1 cellular context compared by ENCODE assay signal in genomic region chr20:63412889-63413288, GRCh38.
TF ChIP-seq lines count a peak whose summit lies in the region.

No MANE protein-coding gene starts in this region.

TF ChIP-seq in WTC11, 78 proteins besides CTCF, POLR2A, EP300 and RAD21 (continued from another document):
- no peak for TF ChIP-seq PRDM15 (CRISPR knock-in tag; IDR thresholded peaks at IDR 0.05)
- no peak for TF ChIP-seq ZBTB43 (CRISPR knock-in tag; IDR thresholded peaks at IDR 0.05)
- TF ChIP-seq ZMAT4 (CRISPR knock-in tag; IDR thresholded peaks at IDR 0.05): no peak
- no peak for TF ChIP-seq STAT6 (CRISPR knock-in tag; conservative IDR thresholded peaks at IDR 0.05; ENCODE audit: low read depth)
- no peak for TF ChIP-seq JUN (CRISPR knock-in tag; IDR thresholded peaks at IDR 0.05)
- TF ChIP-seq TEAD1 (CRISPR knock-in tag; IDR thresholded peaks at IDR 0.05): no peak
- no peak for TF ChIP-seq ZNF281 (CRISPR knock-in tag; IDR thresholded peaks at IDR 0.05)
- TF ChIP-seq USF2 (CRISPR knock-in tag; IDR thresholded peaks at IDR 0.05): no peak
- no peak for TF ChIP-seq PRRX2 (CRISPR knock-in tag; IDR thresholded peaks at IDR 0.05)
- no peak for TF ChIP-seq CBFB (CRISPR knock-in tag; IDR thresholded peaks at IDR 0.05; ENCODE audit: low read depth)
- no peak for TF ChIP-seq ZNF232 (CRISPR knock-in tag; IDR thresholded peaks at IDR 0.05)
TF ChIP-seq in WTC11: peak in this region for 0.
